In the genomic region with DNA sequence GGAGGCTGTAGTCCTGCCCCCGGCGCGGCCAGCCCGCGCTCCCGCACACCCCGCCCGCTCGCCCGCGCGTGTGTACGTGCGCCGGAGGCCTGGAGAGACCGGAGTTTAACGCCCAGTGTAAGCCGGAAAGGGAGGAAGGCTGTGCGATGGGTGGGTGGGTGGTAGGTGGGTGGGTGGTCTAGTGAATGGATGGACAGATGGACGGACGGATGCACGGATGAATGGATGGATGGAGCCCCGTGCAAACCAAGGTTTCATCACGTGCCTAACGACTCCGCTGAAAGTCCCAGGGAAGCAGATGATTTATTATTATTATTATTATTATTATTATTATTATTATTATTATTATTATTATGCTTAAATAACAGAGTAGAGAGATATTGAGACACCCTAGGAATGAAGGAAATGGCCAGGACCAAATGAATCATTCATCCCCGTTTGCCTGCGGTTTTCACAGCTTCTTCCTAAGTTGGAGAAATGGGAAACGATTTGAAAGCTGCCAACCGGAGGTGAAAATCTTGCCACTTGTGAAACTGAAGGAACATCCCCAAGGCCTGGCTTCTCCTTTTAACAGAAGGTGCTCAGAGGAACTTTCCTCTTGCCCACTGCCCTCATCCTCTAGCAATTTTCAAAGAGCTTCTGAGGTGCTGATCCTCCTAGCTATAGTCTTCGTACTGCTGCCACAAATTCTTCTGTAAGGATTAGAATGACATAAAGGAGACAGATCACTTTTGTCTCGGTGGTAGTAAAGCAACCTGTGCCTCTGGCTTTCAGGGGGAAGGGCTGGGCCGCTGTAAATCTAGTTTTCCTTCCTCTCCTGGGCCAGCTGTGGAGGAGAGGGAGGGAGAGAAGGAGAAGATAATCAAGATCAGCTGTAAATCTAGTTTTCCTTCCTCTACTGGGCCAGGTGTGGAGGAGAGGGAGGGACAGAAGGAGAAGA, we compare ENCODE assay signal across 1 cellular context.
TF ChIP-seq lines count a peak whose summit lies in the region.

No MANE protein-coding gene starts in this region.

TF ChIP-seq in HepG2, 621 proteins besides CTCF, POLR2A, EP300 and RAD21:
- TF ChIP-seq, protein P1, sequence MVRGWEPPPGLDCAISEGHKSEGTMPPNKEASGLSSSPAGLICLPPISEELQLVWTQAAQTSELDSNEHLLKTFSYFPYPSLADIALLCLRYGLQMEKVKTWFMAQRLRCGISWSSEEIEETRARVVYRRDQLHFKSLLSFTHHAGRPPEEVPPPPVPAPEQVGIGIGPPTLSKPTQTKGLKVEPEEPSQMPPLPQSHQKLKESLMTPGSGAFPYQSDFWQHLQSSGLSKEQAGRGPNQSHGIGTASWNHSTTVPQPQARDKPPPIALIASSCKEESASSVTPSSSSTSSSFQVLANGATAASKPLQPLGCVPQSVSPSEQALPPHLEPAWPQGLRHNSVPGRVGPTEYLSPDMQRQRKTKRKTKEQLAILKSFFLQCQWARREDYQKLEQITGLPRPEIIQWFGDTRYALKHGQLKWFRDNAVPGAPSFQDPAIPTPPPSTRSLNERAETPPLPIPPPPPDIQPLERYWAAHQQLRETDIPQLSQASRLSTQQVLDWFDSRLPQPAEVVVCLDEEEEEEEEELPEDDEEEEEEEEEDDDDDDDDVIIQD (CRISPR knock-in tag; IDR thresholded peaks at IDR 0.05; ENCODE audit: low read depth), result no peak
- TF ChIP-seq PAF1 (CRISPR knock-in tag; IDR thresholded peaks at IDR 0.05), result no peak
- TF ChIP-seq, protein P2, sequence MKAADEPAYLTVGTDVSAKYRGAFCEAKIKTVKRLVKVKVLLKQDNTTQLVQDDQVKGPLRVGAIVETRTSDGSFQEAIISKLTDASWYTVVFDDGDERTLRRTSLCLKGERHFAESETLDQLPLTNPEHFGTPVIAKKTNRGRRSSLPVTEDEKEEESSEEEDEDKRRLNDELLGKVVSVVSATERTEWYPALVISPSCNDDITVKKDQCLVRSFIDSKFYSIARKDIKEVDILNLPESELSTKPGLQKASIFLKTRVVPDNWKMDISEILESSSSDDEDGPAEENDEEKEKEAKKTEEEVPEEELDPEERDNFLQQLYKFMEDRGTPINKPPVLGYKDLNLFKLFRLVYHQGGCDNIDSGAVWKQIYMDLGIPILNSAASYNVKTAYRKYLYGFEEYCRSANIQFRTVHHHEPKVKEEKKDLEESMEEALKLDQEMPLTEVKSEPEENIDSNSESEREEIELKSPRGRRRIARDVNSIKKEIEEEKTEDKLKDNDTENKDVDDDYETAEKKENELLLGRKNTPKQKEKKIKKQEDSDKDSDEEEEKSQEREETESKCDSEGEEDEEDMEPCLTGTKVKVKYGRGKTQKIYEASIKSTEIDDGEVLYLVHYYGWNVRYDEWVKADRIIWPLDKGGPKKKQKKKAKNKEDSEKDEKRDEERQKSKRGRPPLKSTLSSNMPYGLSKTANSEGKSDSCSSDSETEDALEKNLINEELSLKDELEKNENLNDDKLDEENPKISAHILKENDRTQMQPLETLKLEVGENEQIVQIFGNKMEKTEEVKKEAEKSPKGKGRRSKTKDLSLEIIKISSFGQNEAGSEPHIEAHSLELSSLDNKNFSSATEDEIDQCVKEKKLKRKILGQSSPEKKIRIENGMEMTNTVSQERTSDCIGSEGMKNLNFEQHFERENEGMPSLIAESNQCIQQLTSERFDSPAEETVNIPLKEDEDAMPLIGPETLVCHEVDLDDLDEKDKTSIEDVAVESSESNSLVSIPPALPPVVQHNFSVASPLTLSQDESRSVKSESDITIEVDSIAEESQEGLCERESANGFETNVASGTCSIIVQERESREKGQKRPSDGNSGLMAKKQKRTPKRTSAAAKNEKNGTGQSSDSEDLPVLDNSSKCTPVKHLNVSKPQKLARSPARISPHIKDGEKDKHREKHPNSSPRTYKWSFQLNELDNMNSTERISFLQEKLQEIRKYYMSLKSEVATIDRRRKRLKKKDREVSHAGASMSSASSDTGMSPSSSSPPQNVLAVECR (CRISPR knock-in tag; IDR thresholded peaks at IDR 0.05; ENCODE audit: borderline replicate concordance), result no peak
- no peak for TF ChIP-seq GATAD2A (CRISPR knock-in tag; IDR thresholded peaks at IDR 0.05)
- TF ChIP-seq, protein P3, sequence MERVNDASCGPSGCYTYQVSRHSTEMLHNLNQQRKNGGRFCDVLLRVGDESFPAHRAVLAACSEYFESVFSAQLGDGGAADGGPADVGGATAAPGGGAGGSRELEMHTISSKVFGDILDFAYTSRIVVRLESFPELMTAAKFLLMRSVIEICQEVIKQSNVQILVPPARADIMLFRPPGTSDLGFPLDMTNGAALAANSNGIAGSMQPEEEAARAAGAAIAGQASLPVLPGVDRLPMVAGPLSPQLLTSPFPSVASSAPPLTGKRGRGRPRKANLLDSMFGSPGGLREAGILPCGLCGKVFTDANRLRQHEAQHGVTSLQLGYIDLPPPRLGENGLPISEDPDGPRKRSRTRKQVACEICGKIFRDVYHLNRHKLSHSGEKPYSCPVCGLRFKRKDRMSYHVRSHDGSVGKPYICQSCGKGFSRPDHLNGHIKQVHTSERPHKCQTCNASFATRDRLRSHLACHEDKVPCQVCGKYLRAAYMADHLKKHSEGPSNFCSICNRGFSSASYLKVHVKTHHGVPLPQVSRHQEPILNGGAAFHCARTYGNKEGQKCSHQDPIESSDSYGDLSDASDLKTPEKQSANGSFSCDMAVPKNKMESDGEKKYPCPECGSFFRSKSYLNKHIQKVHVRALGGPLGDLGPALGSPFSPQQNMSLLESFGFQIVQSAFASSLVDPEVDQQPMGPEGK (CRISPR knock-in tag; IDR thresholded peaks at IDR 0.05), result no peak
- TF ChIP-seq ZNF776 (CRISPR knock-in tag; IDR thresholded peaks at IDR 0.05), result no peak
